ENCODE assay signal across 1 cellular context in genomic region chr10:124227306-124228016, GRCh38.
TF ChIP-seq lines count a peak whose summit lies in the region.

No MANE protein-coding gene starts in this region.

TF ChIP-seq in HEK293, 187 proteins besides CTCF, POLR2A, EP300 and RAD21 (continued from another document):
- no peak for TF ChIP-seq INSM2 (tag by site-specific recombination; IDR thresholded peaks at IDR 0.05)
- no peak for TF ChIP-seq ZNF645 (tag by site-specific recombination; IDR thresholded peaks at IDR 0.05)
- peak; percentile 24 for TF ChIP-seq IKZF3 (tag by site-specific recombination; IDR thresholded peaks at IDR 0.05)
